Comparison of ENCODE assay signal across 21 cellular contexts in the genomic region with DNA sequence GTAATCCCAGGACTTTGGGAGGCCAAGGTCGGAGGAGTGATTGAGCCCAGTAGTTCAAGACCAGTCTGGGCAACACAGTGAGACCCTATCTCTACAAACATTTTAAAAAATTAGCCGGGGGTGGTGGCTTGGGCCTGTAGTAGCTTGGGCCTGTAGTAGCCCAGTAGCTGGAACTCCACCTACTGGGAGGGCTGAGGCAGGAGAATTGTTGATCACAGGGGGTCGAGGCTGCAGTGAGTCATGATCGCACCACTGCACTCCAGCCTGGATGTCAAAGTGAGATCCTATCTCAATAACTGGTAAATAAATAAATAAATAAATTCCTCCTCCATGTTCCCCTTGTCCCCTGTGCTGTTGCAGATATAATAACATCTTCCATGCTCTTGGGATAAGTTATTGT.
"Had no signal": no experiment of that assay in that cellular context is flagged by ENCODE, and none has a peak within 500 bp of the region (broad histone marks: within the 10 kb centered on the region; RNA-seq: fewer than 3 reads in every experiment).

No MANE protein-coding gene starts in this region.

- H3K36me3 ChIP-seq: esophagus muscularis mucosa, ovary, right atrium auricular region, sigmoid colon, suprapubic skin, thyroid gland had no signal

- H3K4me1 ChIP-seq: esophagus muscularis mucosa, gastroesophageal sphincter, right atrium auricular region, sigmoid colon, suprapubic skin, thyroid gland had no signal

- H3K27me3 Mint-ChIP-seq: type B pancreatic cell had no signal

- H3K27ac ChIP-seq: epithelial cell of prostate, esophagus muscularis mucosa, gastroesophageal sphincter, ovary, right atrium auricular region, sigmoid colon, skin epidermis, suprapubic skin, thyroid gland had no signal

- H3K27ac Mint-ChIP-seq: naive thymus-derived CD4-positive, alpha-beta T cell; type B pancreatic cell had no signal

- H3K4me3 ChIP-seq: esophagus muscularis mucosa, gastroesophageal sphincter, lung, ovary, right atrium auricular region, sigmoid colon, skin epidermis, suprapubic skin, thyroid gland had no signal

- H3K9me3 Mint-ChIP-seq: type B pancreatic cell had no signal

- ATAC-seq: gastroesophageal sphincter; left colon; left ventricle myocardium superior; naive thymus-derived CD4-positive, alpha-beta T cell had no signal

- DNase-seq: cortex of kidney; effector memory CD4-positive, alpha-beta T cell; glutamatergic neuron; kidney; left colon; left ventricle myocardium superior; naive thymus-derived CD4-positive, alpha-beta T cell; ovary; sigmoid colon; stimulated activated CD4-positive, alpha-beta T cell treated with anti-CD3 and anti-CD28 coated beads, Interleukin-2, amount 100 ng/mL, for 48 hours; stimulated activated naive CD4-positive, alpha-beta T cell treated with Interleukin-2 at 50 U/mL for 16 hours; thyroid gland had no signal

- H3K4me1 Mint-ChIP-seq: neural crest cell had no signal

- H3K27me3 ChIP-seq: esophagus muscularis mucosa, gastroesophageal sphincter, ovary, right atrium auricular region, sigmoid colon, suprapubic skin, thyroid gland had no signal

- H3K4me3 Mint-ChIP-seq: naive thymus-derived CD4-positive, alpha-beta T cell; neural crest cell; type B pancreatic cell had no signal

- H3K9me3 ChIP-seq: esophagus muscularis mucosa, gastroesophageal sphincter, ovary, right atrium auricular region, sigmoid colon, suprapubic skin, thyroid gland had no signal
